In the genomic region with DNA sequence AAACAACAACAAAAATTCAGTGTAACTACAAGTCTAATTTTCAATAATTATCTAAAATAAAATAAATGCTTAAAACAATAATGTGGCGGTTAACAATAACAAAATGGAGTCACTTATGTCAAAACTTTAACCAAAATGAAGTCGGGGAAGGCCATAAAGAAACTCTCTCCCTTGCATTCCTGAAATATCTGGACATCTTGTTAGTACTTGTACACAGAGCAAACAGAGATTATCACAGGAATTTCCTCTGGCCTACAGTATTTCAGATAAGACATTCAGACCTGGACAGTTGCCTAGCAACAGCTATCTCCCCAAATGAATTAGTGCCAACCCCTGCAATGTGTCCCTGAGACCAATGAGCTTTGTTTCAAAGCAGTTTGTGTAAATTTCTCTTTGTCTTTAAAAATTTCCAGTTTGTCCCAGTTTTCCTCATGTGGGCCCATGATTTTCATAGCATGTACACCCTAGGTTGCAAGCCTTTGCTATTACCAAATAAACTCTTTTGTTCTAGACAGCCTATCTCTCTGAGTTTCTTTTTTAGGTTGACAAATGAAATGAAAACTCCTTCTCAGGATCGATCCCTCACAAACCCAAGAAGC, we compare ENCODE assay signal across 10 cellular contexts.
DNase-seq lines count a peak whose midpoint lies in the region; ATAC-seq, FAIRE-seq and TF ChIP-seq lines count a peak whose summit lies in the region.
"Had no signal": no experiment of that assay in that cellular context is flagged by ENCODE, and none has a peak within 500 bp of the region (broad histone marks: within the 10 kb centered on the region; RNA-seq: fewer than 3 reads in every experiment).

No MANE protein-coding gene starts in this region.

- WGBS in A549 (ENCODE audit: missing lambda C conversion rate), result 57% methylated on average over 3 of the region's 3 CpGs
- WGBS in spleen, 5 donors, result 70 to 85% (median 73%) methylated on average over 3 of the region's 3 CpGs

- peak; percentile 69 to 93; a peak in 5 of 6 replicates for ATAC-seq in A549
- ATAC-seq in HG03280 (IDR thresholded peaks at IDR 0.05; ENCODE audit: unreplicated experiment), result no peak
- no peak for ATAC-seq in HG03045 (IDR thresholded peaks at IDR 0.05; ENCODE audit: unreplicated experiment)

- peaks cover 0 to 4% (median 0%) of the 10 kb centered on the region in 6 donors for H3K36me3 ChIP-seq in spleen
- H3K36me3 ChIP-seq in Karpas-422 (ENCODE audit: insufficient read depth, low read length), result no peaks in the 10 kb centered on the region

- FAIRE-seq in A549 (lab: Jason Lieb, UNC), result peak; percentile 89

- H2AFZ ChIP-seq in Karpas-422 (ENCODE audit: low read length), result no peak overlapping the region

- TF ChIP-seq CTCF in A549 (IDR thresholded peaks at IDR 0.05) (no peak), cardiac fibroblast (IDR thresholded peaks at IDR 0.05; ENCODE audit: low read depth, low read length) (no peak), spleen (IDR thresholded peaks at IDR 0.05 in 8 of 11, conservative IDR thresholded peaks at IDR 0.05 in 3 of 11) (no peak)

- H3K27ac ChIP-seq in A549 (peak overlapping the region; percentile 73 to 74), spleen (peak overlapping the region in 3 of 8 donors; percentile 21 to 40 (median 34)), Karpas-422 (ENCODE audit: low read length) (no peak overlapping the region)

- H3K4me1 ChIP-seq in A549, result peaks cover 40% of the 10 kb centered on the region
- H3K4me1 ChIP-seq in spleen, result peaks cover 0 to 7% (median 0%) of the 10 kb centered on the region in 6 donors
- H3K4me1 ChIP-seq in Karpas-422 (ENCODE audit: low read length), result no peaks in the 10 kb centered on the region

- H4K20me1 ChIP-seq in Karpas-422 (ENCODE audit: insufficient read depth, low read depth, low read length), result no peaks in the 10 kb centered on the region

- H3K27me3 ChIP-seq in spleen (replicated peaks in 1 of 7) (no peaks in the 10 kb centered on the region), Karpas-422 (ENCODE audit: low read length) (no peaks in the 10 kb centered on the region; the same call in 1 of the 2 replicates)

- TF ChIP-seq EP300 in A549 (IDR thresholded peaks at IDR 0.05), result no peak; a peak in 1 of 5 replicates

- POLR2A ChIA-PET in A549 (lab: Yijun Ruan, JAX), result interaction anchor here (1.1 kb wide), 1 partner anchor 107 kb away, joined by 3 read pairs; no protein-coding TSS in a partner anchor

- H3K4me3 ChIP-seq in A549, result no peak overlapping the region
- no peak overlapping the region for H3K4me3 ChIP-seq in cardiac fibroblast (replicated peaks in 1 of 2; ENCODE audit: low read depth in 2 of 2, low read length in 2 of 2)
- no peak overlapping the region for H3K4me3 ChIP-seq in spleen
- no peak overlapping the region for H3K4me3 ChIP-seq in Karpas-422 (ENCODE audit: low read length)

- H3K9me3 ChIP-seq in A549 (peaks cover 19% of the 10 kb centered on the region), spleen (peaks cover 5 to 16% (median 11%) of the 10 kb centered on the region in 8 donors), Karpas-422 (ENCODE audit: low read length) (no peaks in the 10 kb centered on the region)

- DNase-seq in A549 (ENCODE audit: low read depth in 1 of 2, low spot score in 1 of 2) (peak; percentile 29 to 85), LHCN-M2 (ENCODE audit: low read depth) (peak; percentile 20), cardiac fibroblast (ENCODE audit: low read depth in 2 of 2) (peak; percentile 51 to 96), left kidney (ENCODE audit: low read depth, low spot score) (peak; percentile 68), spleen (no peak), Karpas-422 (no peak)
- DNase-seq: activated T-cell treated with anti-CD3 and anti-CD28 coated beads, Interleukin-2, amount 50 U/mL, for 48 hours; T-helper 9 cell had no signal

- H3K9ac ChIP-seq in Karpas-422 (ENCODE audit: low read length), result no peak overlapping the region

- no peak for TF ChIP-seq RAD21 in A549 (conservative IDR thresholded peaks at IDR 0.05 in 1 of 2, IDR thresholded peaks at IDR 0.05 in 1 of 2)

- CTCF ChIA-PET in A549 (lab: Yijun Ruan, JAX), result interaction anchor here (0.7 to 1.8 kb wide), 8 partner anchors 12 to 1038 kb away, joined by 3 to 11 read pairs (median 4); a partner anchor contains a TSS

- no peaks in the 10 kb centered on the region for H3K9me2 ChIP-seq in Karpas-422 (replicated peaks; ENCODE audit: insufficient read depth, low read length)

- TF ChIP-seq POLR2A in A549 (IDR thresholded peaks at IDR 0.05; ENCODE audit: low read length), result no peak
- no peak for TF ChIP-seq POLR2A in spleen (IDR thresholded peaks at IDR 0.05)

- no peaks in the 10 kb centered on the region for H3K79me2 ChIP-seq in Karpas-422 (ENCODE audit: low read length)

- H3K4me2 ChIP-seq in A549 (peak overlapping the region; percentile 68), Karpas-422 (ENCODE audit: low read depth, low read length, poor library complexity, severe bottlenecking) (no peak overlapping the region)

- intact Hi-C loops in spleen (cut with DNase I; ENCODE audit: low total_unique reads), result no loop called here

TF ChIP-seq in A549, 52 proteins besides CTCF, POLR2A, EP300 and RAD21:
- peak; percentile 96 for TF ChIP-seq RARB (CRISPR knock-in tag; IDR thresholded peaks at IDR 0.05)
- TF ChIP-seq GATA3 (IDR thresholded peaks at IDR 0.05; ENCODE audit: borderline replicate concordance), result peak; percentile 82; the same call in 1 of the 2 replicates
- no peak for TF ChIP-seq PHF8 (IDR thresholded peaks at IDR 0.05; ENCODE audit: borderline replicate concordance, low read depth)
- TF ChIP-seq ZNF302 (CRISPR knock-in tag; IDR thresholded peaks at IDR 0.05), result peak; percentile 97
- TF ChIP-seq, protein P1, sequence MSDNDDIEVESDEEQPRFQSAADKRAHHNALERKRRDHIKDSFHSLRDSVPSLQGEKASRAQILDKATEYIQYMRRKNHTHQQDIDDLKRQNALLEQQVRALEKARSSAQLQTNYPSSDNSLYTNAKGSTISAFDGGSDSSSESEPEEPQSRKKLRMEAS (IDR thresholded peaks at IDR 0.05), result no peak
- TF ChIP-seq JUN (IDR thresholded peaks at IDR 0.05), result no peak
- no peak for TF ChIP-seq KDM5A (IDR thresholded peaks at IDR 0.05)
- peak; percentile 90 for TF ChIP-seq TFCP2L1 (CRISPR knock-in tag; IDR thresholded peaks at IDR 0.05)
- TF ChIP-seq HOXB5 (CRISPR knock-in tag; IDR thresholded peaks at IDR 0.05), result peak; percentile 99
- TF ChIP-seq, protein P2, sequence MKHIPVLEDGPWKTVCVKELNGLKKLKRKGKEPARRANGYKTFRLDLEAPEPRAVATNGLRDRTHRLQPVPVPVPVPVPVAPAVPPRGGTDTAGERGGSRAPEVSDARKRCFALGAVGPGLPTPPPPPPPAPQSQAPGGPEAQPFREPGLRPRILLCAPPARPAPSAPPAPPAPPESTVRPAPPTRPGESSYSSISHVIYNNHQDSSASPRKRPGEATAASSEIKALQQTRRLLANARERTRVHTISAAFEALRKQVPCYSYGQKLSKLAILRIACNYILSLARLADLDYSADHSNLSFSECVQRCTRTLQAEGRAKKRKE (CRISPR knock-in tag; IDR thresholded peaks at IDR 0.05; ENCODE audit: low read depth), result peak; percentile 98
- TF ChIP-seq HEYL (CRISPR knock-in tag; IDR thresholded peaks at IDR 0.05), result peak; percentile 99
- peak; percentile 99 for TF ChIP-seq HOXB13 (CRISPR knock-in tag; IDR thresholded peaks at IDR 0.05; ENCODE audit: low read depth)
- TF ChIP-seq HOXA7 (CRISPR knock-in tag; IDR thresholded peaks at IDR 0.05), result peak; percentile 92
- TF ChIP-seq ZSCAN20 (CRISPR knock-in tag; IDR thresholded peaks at IDR 0.05), result peak; percentile 97
- TF ChIP-seq FOSB (CRISPR knock-in tag; IDR thresholded peaks at IDR 0.05), result peak; percentile 86; the same call in 1 of the 2 replicates
- TF ChIP-seq, protein P3, sequence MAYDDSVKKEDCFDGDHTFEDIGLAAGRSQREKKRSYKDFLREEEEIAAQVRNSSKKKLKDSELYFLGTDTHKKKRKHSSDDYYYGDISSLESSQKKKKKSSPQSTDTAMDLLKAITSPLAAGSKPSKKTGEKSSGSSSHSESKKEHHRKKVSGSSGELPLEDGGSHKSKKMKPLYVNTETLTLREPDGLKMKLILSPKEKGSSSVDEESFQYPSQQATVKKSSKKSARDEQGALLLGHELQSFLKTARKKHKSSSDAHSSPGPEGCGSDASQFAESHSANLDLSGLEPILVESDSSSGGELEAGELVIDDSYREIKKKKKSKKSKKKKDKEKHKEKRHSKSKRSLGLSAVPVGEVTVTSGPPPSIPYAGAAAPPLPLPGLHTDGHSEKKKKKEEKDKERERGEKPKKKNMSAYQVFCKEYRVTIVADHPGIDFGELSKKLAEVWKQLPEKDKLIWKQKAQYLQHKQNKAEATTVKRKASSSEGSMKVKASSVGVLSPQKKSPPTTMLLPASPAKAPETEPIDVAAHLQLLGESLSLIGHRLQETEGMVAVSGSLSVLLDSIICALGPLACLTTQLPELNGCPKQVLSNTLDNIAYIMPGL (CRISPR knock-in tag; IDR thresholded peaks at IDR 0.05; ENCODE audit: borderline replicate concordance), result peak; percentile 54; the same call in 1 of the 2 replicates
- TF ChIP-seq EHF (CRISPR knock-in tag; IDR thresholded peaks at IDR 0.05), result peak; percentile 97
- no peak for TF ChIP-seq FOSL2 (IDR thresholded peaks at IDR 0.05)
- TF ChIP-seq FOSL2 (CRISPR knock-in tag; IDR thresholded peaks at IDR 0.05), result peak; percentile 56
- TF ChIP-seq NPAS2 (CRISPR knock-in tag; IDR thresholded peaks at IDR 0.05; ENCODE audit: borderline replicate concordance), result peak; percentile 96
- TF ChIP-seq MYC (IDR thresholded peaks at IDR 0.05; ENCODE audit: borderline replicate concordance, low read length), result no peak
- peak; percentile 95 for TF ChIP-seq FOXS1 (CRISPR knock-in tag; IDR thresholded peaks at IDR 0.05)
TF ChIP-seq in A549: peak in this region for 16.

Comparison
In these comparisons a context has a peak if more than half of its experiments do, and no peak if none do; other contexts are left out.
1. ATAC-seq: peak in A549 (2 of 2); none in HG03280 (single experiment) and HG03045 (single experiment).
2. DNase-seq: peak in A549 (2 of 2), LHCN-M2 (single experiment), cardiac fibroblast (2 of 2) and left kidney (single experiment); none in spleen (single experiment) and Karpas-422 (single experiment).